Comparison of ENCODE assay signal across 1 cellular context in the genomic region with DNA sequence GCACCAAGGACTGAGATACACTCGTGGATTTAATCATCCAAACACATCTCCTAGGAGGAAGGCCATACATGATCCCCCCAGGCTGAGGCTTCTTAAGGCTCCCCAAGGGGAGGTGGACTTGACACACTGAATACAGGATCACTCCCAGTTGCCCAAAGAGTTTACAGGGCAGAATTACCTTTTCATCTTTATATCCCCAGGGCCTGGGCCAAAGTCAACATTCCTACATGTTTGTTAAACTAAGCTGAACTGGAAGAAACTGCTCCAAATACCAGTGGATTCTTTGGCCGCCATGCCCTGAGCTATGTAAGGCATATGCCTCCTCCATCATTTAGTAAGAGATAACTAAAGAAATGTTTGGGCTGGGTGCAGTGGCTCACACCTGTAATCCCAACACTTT.
A peak's percentile ranks its signal among the peaks of the same experiment; 100 is the strongest.
TF ChIP-seq lines count a peak whose summit lies in the region.

No MANE protein-coding gene starts in this region.

TF ChIP-seq in HepG2, 621 proteins besides CTCF, POLR2A, EP300 and RAD21 (continued from another document and continues in another):
- TF ChIP-seq ZNF407 (CRISPR knock-in tag; IDR thresholded peaks at IDR 0.05; ENCODE audit: not compliant biosample characterization) (no peak), NFE2L1 (CRISPR knock-in tag; IDR thresholded peaks at IDR 0.05; ENCODE audit: borderline replicate concordance) (no peak), ZNF230 (CRISPR knock-in tag; IDR thresholded peaks at IDR 0.05) (no peak), HMGA1 (CRISPR knock-in tag; conservative IDR thresholded peaks at IDR 0.05) (no peak), KDM5A (IDR thresholded peaks at IDR 0.05; ENCODE audit: borderline replicate concordance, low read length) (no peak), ATM (IDR thresholded peaks at IDR 0.05; ENCODE audit: borderline replicate concordance) (no peak), AKNA (CRISPR knock-in tag; IDR thresholded peaks at IDR 0.05; ENCODE audit: borderline replicate concordance) (no peak), RBM22 (optimal IDR thresholded peaks at IDR 0.05; ENCODE audit: low read length) (no peak), MIXL1 (CRISPR knock-in tag; IDR thresholded peaks at IDR 0.05) (no peak), ZC3H13 (CRISPR knock-in tag; IDR thresholded peaks at IDR 0.05) (no peak), ZNF670 (CRISPR knock-in tag; IDR thresholded peaks at IDR 0.05; ENCODE audit: borderline replicate concordance) (no peak), FIP1L1 (IDR thresholded peaks at IDR 0.05; ENCODE audit: borderline replicate concordance, insufficient read depth, low read depth, low read length) (no peak), FOXO4 (CRISPR knock-in tag; conservative IDR thresholded peaks at IDR 0.05) (no peak), ZNF224 (CRISPR knock-in tag; IDR thresholded peaks at IDR 0.05) (no peak), ZBTB26 (CRISPR knock-in tag; IDR thresholded peaks at IDR 0.05; ENCODE audit: borderline replicate concordance) (no peak), KLF15 (CRISPR knock-in tag; IDR thresholded peaks at IDR 0.05; ENCODE audit: borderline replicate concordance) (no peak), JDP2 (CRISPR knock-in tag; IDR thresholded peaks at IDR 0.05; ENCODE audit: borderline replicate concordance) (no peak), JARID2 (CRISPR knock-in tag; IDR thresholded peaks at IDR 0.05; ENCODE audit: insufficient replicate concordance) (no peak), ZBTB7A (CRISPR knock-in tag; IDR thresholded peaks at IDR 0.05) (no peak), SNRNP70 (IDR thresholded peaks at IDR 0.05; ENCODE audit: low read depth, low read length) (no peak), ZNF773 (CRISPR knock-in tag; IDR thresholded peaks at IDR 0.05; ENCODE audit: borderline replicate concordance) (no peak), HMG20A (CRISPR knock-in tag; IDR thresholded peaks at IDR 0.05; ENCODE audit: borderline replicate concordance) (no peak), CENPX (CRISPR knock-in tag; IDR thresholded peaks at IDR 0.05) (no peak), ZNF446 (CRISPR knock-in tag; IDR thresholded peaks at IDR 0.05) (no peak), SCMH1 (CRISPR knock-in tag; IDR thresholded peaks at IDR 0.05; ENCODE audit: borderline replicate concordance) (no peak), FOXA3 (CRISPR knock-in tag; IDR thresholded peaks at IDR 0.05) (peak; percentile 35; the same call in 1 of the 2 replicates), PTBP1 (IDR thresholded peaks at IDR 0.05; ENCODE audit: low read depth, low read length, poor library complexity, severe bottlenecking) (no peak), SAP130 (CRISPR knock-in tag; IDR thresholded peaks at IDR 0.05; ENCODE audit: low read depth) (peak; percentile 30; the same call in 1 of the 2 replicates), ZSCAN25 (CRISPR knock-in tag; IDR thresholded peaks at IDR 0.05) (no peak), MAFF (IDR thresholded peaks at IDR 0.05; ENCODE audit: low read depth, low read length) (peak; percentile 51), SALL2 (CRISPR knock-in tag; IDR thresholded peaks at IDR 0.05) (no peak), SNAPC4 (CRISPR knock-in tag; IDR thresholded peaks at IDR 0.05) (no peak), MIER2 (CRISPR knock-in tag; IDR thresholded peaks at IDR 0.05) (0 out of 2 replicates have a peak, but pooled peaks have one; percentile 56), TFAP4 (IDR thresholded peaks at IDR 0.05; ENCODE audit: borderline replicate concordance, low read depth) (no peak), ARNTL (CRISPR knock-in tag; IDR thresholded peaks at IDR 0.05) (no peak), ZNF263 (CRISPR knock-in tag; IDR thresholded peaks at IDR 0.05) (no peak), ZNF530 (CRISPR knock-in tag; IDR thresholded peaks at IDR 0.05; ENCODE audit: low read depth) (no peak), ATF7-NPFF (CRISPR knock-in tag; IDR thresholded peaks at IDR 0.05; ENCODE audit: low read depth) (no peak)
